In the genomic region with DNA sequence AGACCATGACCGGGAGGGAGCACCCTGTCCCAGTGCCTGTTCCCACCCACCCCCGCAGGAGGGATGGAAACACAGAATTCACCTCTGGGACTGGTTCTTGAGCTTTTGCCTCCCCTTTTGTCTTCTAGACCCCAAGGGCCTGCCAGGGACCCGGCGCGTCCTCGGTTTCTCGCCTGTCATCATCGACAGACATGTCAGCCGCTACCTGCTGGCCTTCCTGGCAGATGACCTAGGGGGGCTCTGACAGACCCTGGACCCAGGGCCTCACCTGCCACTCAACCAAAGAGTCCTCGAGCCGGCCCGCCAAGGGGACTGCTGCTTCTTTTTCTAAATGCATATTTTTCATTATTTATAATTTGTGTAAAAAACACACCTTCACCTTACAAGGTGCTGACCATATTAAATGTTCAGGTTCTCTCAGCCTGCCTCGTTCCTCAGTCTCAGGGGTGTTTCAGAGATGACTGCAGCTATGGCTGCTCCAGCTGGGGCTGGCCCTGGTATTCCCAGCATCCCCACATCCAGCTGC, we compare ENCODE assay signal across 15 cellular contexts. TPM values are rescaled to one million over a fixed set of nuclear protein-coding genes. Genes with fewer than 3 reads are reported as not detected.
DNase-seq lines count a peak whose midpoint lies in the region; ATAC-seq and TF ChIP-seq lines count a peak whose summit lies in the region.
"Had no signal": no experiment of that assay in that cellular context is flagged by ENCODE, and none has a peak within 500 bp of the region (broad histone marks: within the 10 kb centered on the region; RNA-seq: fewer than 3 reads in every experiment).

No MANE protein-coding gene starts in this region.

- ATAC-seq in upper lobe of left lung (ENCODE audit: low FRiP score in 2 of 2) (no peak), GM19395 (IDR thresholded peaks at IDR 0.05; ENCODE audit: unreplicated experiment) (no peak), GM23338 (no peak)

- no peaks in the 10 kb centered on the region for H3K79me2 ChIP-seq in GM23338 (replicated peaks; ENCODE audit: insufficient read depth)

- no peak overlapping the region for H3K4me2 ChIP-seq in GM23338

- H4K20me1 ChIP-seq in GM23338 (replicated peaks; ENCODE audit: insufficient read depth) = peaks cover under 1% of the 10 kb centered on the region; the same call in 1 of the 2 replicates

- H3K9me3 ChIP-seq in upper lobe of left lung = no peaks in the 10 kb centered on the region
- H3K9me3 ChIP-seq: MG63 had no signal

- DNase-seq in activated effector memory CD4-positive, alpha-beta T cell treated with anti-CD3 and anti-CD28 coated beads, Interleukin-2, amount 50 U/mL, for 16 hours = peak; percentile 55
- no peak for DNase-seq in activated effector memory CD4-positive, alpha-beta T cell treated with Interleukin-2 at 50 U/mL for 16 hours
- peak; percentile 64 for DNase-seq in coronary artery (ENCODE audit: low spot score)
- DNase-seq in mesenteric fat pad (ENCODE audit: low spot score) = peak; percentile 72
- DNase-seq in upper lobe of left lung = peak; percentile 21 to 63
- no peak for DNase-seq in retina
- DNase-seq in GM23338 (ENCODE audit: low spot score) = no peak
- DNase-seq: cerebellar nuclear complex, hippocampal formation, MG63, NCI-H187, NCI-H446 treated with DMSO at 0.1 percent for 48 hours, SHP77 treated with DMSO at 0.1 percent for 48 hours had no signal

- TF ChIP-seq CTCF in coronary artery (IDR thresholded peaks at IDR 0.05) = no peak
- no peak for TF ChIP-seq CTCF in upper lobe of left lung (IDR thresholded peaks at IDR 0.05)
- TF ChIP-seq CTCF in GM23338 (conservative IDR thresholded peaks at IDR 0.05; ENCODE audit: low read depth in 2 of 2) = no peak

- no peaks in the 10 kb centered on the region for H3F3A ChIP-seq in GM23338 (replicated peaks; ENCODE audit: low read depth)

- no peaks in the 10 kb centered on the region for H3K9me2 ChIP-seq in GM23338 (ENCODE audit: insufficient read depth)

- peaks cover 6% of the 10 kb centered on the region for H3K27me3 Mint-ChIP-seq in GM23338 (ENCODE audit: insufficient read depth, low read depth, poor library complexity)
- H3K27me3 Mint-ChIP-seq: type B pancreatic cell had no signal

- peaks cover 3 to 55% (median 29%) of the 10 kb centered on the region in 4 donors for H3K36me3 ChIP-seq in upper lobe of left lung
- H3K36me3 ChIP-seq in GM23338 (ENCODE audit: insufficient read depth) = no peaks in the 10 kb centered on the region

- no peaks in the 10 kb centered on the region for H3K9me3 Mint-ChIP-seq in GM23338
- H3K9me3 Mint-ChIP-seq: type B pancreatic cell had no signal

- H3K27ac ChIP-seq in coronary artery = no peak overlapping the region
- H3K27ac ChIP-seq in upper lobe of left lung = peak overlapping the region; percentile 46 to 95 (median 74)
- no peak overlapping the region for H3K27ac ChIP-seq in GM23338 (ENCODE audit: low read depth)

- H2AFZ ChIP-seq in GM23338 = no peak overlapping the region

- 89 to 95% methylated on average over 13 of the region's 13 CpGs for WGBS in upper lobe of left lung, 2 donors

- no peak for TF ChIP-seq POLR2A in upper lobe of left lung (IDR thresholded peaks at IDR 0.05)

- H3K4me3 Mint-ChIP-seq in GM23338 = no peak overlapping the region
- H3K4me3 Mint-ChIP-seq: type B pancreatic cell had no signal

- H3K27ac Mint-ChIP-seq in GM23338 = no peak overlapping the region
- H3K27ac Mint-ChIP-seq: type B pancreatic cell had no signal

- H3K4me3 ChIP-seq in coronary artery (no peak overlapping the region), upper lobe of left lung (no peak overlapping the region), GM23338 (no peak overlapping the region)
- H3K4me3 ChIP-seq: MG63 had no signal

- no peaks in the 10 kb centered on the region for H3K27me3 ChIP-seq in upper lobe of left lung
- no peaks in the 10 kb centered on the region for H3K27me3 ChIP-seq in GM23338 (ENCODE audit: insufficient read depth)
- H3K27me3 ChIP-seq: MG63 had no signal

- peaks cover 16% of the 10 kb centered on the region for H3K4me1 Mint-ChIP-seq in GM23338

- H3K4me1 ChIP-seq in upper lobe of left lung = peaks cover 22 to 35% (median 29%) of the 10 kb centered on the region in 4 donors
- H3K4me1 ChIP-seq in GM23338 (ENCODE audit: insufficient read depth) = peaks cover 10% of the 10 kb centered on the region

- no peak for TF ChIP-seq EP300 in upper lobe of left lung (IDR thresholded peaks at IDR 0.05)

- peaks cover 4% of the 10 kb centered on the region; the same call in 1 of the 3 replicates for H3K36me3 Mint-ChIP-seq in GM23338 (ENCODE audit: low read depth)

TF ChIP-seq in GM23338, 12 proteins besides CTCF, POLR2A, EP300 and RAD21 (continues in another document):
- TF ChIP-seq EZH2phosphoT487 (IDR thresholded peaks at IDR 0.05; ENCODE audit: unreplicated experiment) = no peak
- no peak for TF ChIP-seq NANOG (IDR thresholded peaks at IDR 0.05; ENCODE audit: borderline replicate concordance)
- TF ChIP-seq EZH2 (IDR thresholded peaks at IDR 0.05; ENCODE audit: low read depth, unreplicated experiment) = no peak
- TF ChIP-seq POLR2AphosphoS5 (IDR thresholded peaks at IDR 0.05; ENCODE audit: low read depth) = no peak
- TF ChIP-seq, protein P1, sequence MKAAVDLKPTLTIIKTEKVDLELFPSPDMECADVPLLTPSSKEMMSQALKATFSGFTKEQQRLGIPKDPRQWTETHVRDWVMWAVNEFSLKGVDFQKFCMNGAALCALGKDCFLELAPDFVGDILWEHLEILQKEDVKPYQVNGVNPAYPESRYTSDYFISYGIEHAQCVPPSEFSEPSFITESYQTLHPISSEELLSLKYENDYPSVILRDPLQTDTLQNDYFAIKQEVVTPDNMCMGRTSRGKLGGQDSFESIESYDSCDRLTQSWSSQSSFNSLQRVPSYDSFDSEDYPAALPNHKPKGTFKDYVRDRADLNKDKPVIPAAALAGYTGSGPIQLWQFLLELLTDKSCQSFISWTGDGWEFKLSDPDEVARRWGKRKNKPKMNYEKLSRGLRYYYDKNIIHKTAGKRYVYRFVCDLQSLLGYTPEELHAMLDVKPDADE (IDR thresholded peaks at IDR 0.05) = no peak

RNA-seq across cellular contexts. Expression of a gene that starts 16.9 kb away (rescaled TPM):
- total RNA-seq in mesenteric fat pad (38.9 TPM), upper lobe of left lung (10 to 100 TPM; 34.7 to 92.3 (median 41.7) TPM)
- 24.7 and 36.8 TPM in 2 replicates for total RNA-seq in GM23338 (2014; rRNA removed; shearing (Covaris generic))
- polyA plus RNA-seq in GM23338 (2016; fragmentation: Nextera tagmentation; extraction: Ambion mirVana) = 48.3 and 48.9 TPM in 2 replicates

RNA-seq across cellular contexts. Expression of a gene that starts 21.1 kb away (rescaled TPM):
- 58.8 TPM for total RNA-seq in mesenteric fat pad
- total RNA-seq in upper lobe of left lung = 10 to 100 TPM; 35.6 to 83.9 (median 56.8) TPM
- 31.2 and 39.7 TPM in 2 replicates for total RNA-seq in GM23338 (2014; rRNA removed; shearing (Covaris generic))
- polyA plus RNA-seq in GM23338 (2016; fragmentation: Nextera tagmentation; extraction: Ambion mirVana) = 33.3 and 36.3 TPM in 2 replicates

RNA-seq across cellular contexts. Expression of a gene that starts 54.4 kb away (rescaled TPM):
- total RNA-seq in mesenteric fat pad (2.0 TPM), upper lobe of left lung (10 to 100 TPM in 1 of 6 donors, 1 to 10 TPM in 5; 3.9 to 17.8 (median 5.2) TPM)
- 13.5 and 20.1 TPM in 2 replicates for total RNA-seq in GM23338 (2014; rRNA removed; shearing (Covaris generic))
- 6.9 and 8.3 TPM in 2 replicates for polyA plus RNA-seq in GM23338 (2016; fragmentation: Nextera tagmentation; extraction: Ambion mirVana)

Comparison
In these comparisons a context has a peak if more than half of its experiments do, and no peak if none do; other contexts are left out.
1. DNase-seq: peak in activated effector memory CD4-positive, alpha-beta T cell treated with anti-CD3 and anti-CD28 coated beads, Interleukin-2, amount 50 U/mL, for 16 hours (single experiment), coronary artery (single experiment), mesenteric fat pad (single experiment) and upper lobe of left lung (2 of 2); none in activated effector memory CD4-positive, alpha-beta T cell treated with Interleukin-2 at 50 U/mL for 16 hours (single experiment), retina (single experiment) and GM23338 (single experiment).
2. H3K27ac ChIP-seq: peak in upper lobe of left lung (4 of 4); none in coronary artery (0 of 2) and GM23338 (single experiment).